In genomic region chr3:26346497-26346896, GRCh38 we compare ENCODE assay signal across 9 cellular contexts.
"Had no signal": no experiment of that assay in that cellular context is flagged by ENCODE, and none has a peak within 500 bp of the region (broad histone marks: within the 10 kb centered on the region; RNA-seq: fewer than 3 reads in every experiment).

No MANE protein-coding gene starts in this region.

- H3K4me2 ChIP-seq: GM23338 had no signal

- ATAC-seq: GM23338, HCT116 had no signal

- H2AFZ ChIP-seq: GM23338 had no signal

- DNase-seq: GOT3, H7, H9, HCEC 1CT, HFFc6 had no signal

- H3K4me1 ChIP-seq: HAP-1 had no signal

- H3K36me3 ChIP-seq: HAP-1 had no signal

- H3K9me3 ChIP-seq: HAP-1 had no signal

- H3K4me3 ChIP-seq: GM23338, HAP-1 had no signal

- FAIRE-seq: H54 had no signal
